ENCODE assay signal across 9 cellular contexts in the genomic region with DNA sequence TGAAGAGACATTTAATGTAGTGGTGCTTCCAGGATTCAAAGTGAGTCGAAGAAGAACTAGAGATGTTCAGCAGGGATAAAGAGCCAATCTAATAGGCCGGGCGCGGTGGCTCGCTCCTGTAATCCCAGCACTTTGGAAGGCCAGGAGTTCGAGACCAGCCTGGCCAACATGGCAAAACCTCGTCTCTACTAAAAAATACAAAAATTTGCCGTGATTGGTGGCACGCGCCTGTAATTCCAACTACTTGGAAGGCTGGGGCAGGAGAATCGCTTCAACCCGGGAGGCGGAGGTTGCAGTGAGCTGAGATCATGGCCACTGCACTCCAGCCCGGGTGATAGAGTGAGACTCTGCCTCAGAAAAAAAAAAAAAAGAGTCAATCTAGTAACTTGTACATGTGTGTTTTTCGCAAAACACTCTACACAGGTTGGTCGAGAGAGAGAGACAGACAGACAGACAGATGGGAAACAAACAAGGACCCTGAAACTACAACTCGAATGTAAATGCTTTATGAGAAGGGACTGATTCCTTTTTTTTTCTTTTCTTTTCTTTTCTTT. TPM values are rescaled to one million over a fixed set of nuclear protein-coding genes. Genes with fewer than 3 reads are reported as not detected.
A peak's percentile ranks its signal among the peaks of the same experiment; 100 is the strongest.
DNase-seq lines count a peak whose midpoint lies in the region; ATAC-seq, FAIRE-seq and TF ChIP-seq lines count a peak whose summit lies in the region.
"Had no signal": no experiment of that assay in that cellular context is flagged by ENCODE, and none has a peak within 500 bp of the region (broad histone marks: within the 10 kb centered on the region; RNA-seq: fewer than 3 reads in every experiment).

No MANE protein-coding gene starts in this region.

- H3K79me2 ChIP-seq in K562 (ENCODE audit: control insufficient read depth, insufficient read depth, low read length) = peaks cover 34% of the 10 kb centered on the region

- no peak for FAIRE-seq in K562 (lab: Jason Lieb, UNC)

- intact Hi-C loops in activated naive CD4-positive, alpha-beta T cell treated with anti-CD3 and anti-CD28 coated beads for 36 hours (cut with micrococcal nuclease) = loop anchor here (1.0 to 2.0 kb wide), 4 partner anchors 29 to 198 kb away; partner anchors contain the start of genes ABCF2 and FASTK
- intact Hi-C loops in K562 (cut with micrococcal nuclease) = loop anchor here (1.0 to 2.0 kb wide), 7 partner anchors 10 to 198 kb away; partner anchors contain the start of genes ABCF2 and TMUB1
- intact Hi-C loops in lower lobe of right lung (cut with DNase I) = no loop called here

- TF ChIP-seq CTCF in K562 (IDR thresholded peaks at IDR 0.05 in 2 of 3, conservative IDR thresholded peaks at IDR 0.05 in 1 of 3; ENCODE audit: insufficient read depth in 2 of 3, low read depth in 1 of 3, low read length in 3 of 3) (no peak), lower lobe of right lung (IDR thresholded peaks at IDR 0.05) (no peak), tibial nerve (IDR thresholded peaks at IDR 0.05) (peak in 1 of 5 experiments; percentile 3)

- CTCF ChIA-PET in activated naive CD4-positive, alpha-beta T cell treated with anti-CD3 and anti-CD28 coated beads for 36 hours (lab: Charles Lee) = interaction anchor here (1.4 to 2.7 kb wide), 2 partner anchors 10 kb away, joined by 8 to 12 read pairs; no protein-coding TSS in a partner anchor
- CTCF ChIA-PET in K562 (lab: Yijun Ruan, JAX; ENCODE audit: low intra/inter-chr PET ratio) = interaction anchor here (0.6 to 2.4 kb wide), 6 partner anchors 21 to 144 kb away, joined by 3 to 33 read pairs (median 3); partner anchors contain the start of gene CDK5

- H3K36me3 ChIP-seq in K562 (ENCODE audit: control insufficient read depth, insufficient read depth, low read length) (peaks cover 37% of the 10 kb centered on the region; the same call in 2 of the 3 replicates), lower lobe of right lung (peaks cover 16% of the 10 kb centered on the region), tibial nerve (peaks cover 0 to 34% (median 0%) of the 10 kb centered on the region in 3 donors)

- H3K27me3 ChIP-seq in K562 (ENCODE audit: control insufficient read depth in 2 of 2, insufficient read depth in 2 of 2, low read length in 2 of 2) (no peaks in the 10 kb centered on the region), lower lobe of right lung (ENCODE audit: low read depth) (no peaks in the 10 kb centered on the region), tibial nerve (peaks cover 0 to 4% of the 10 kb centered on the region in 2 donors)

- H4K20me1 ChIP-seq in K562 (replicated peaks; ENCODE audit: control insufficient read depth, insufficient read depth, low read length) = no peaks in the 10 kb centered on the region

- H3K4me3 ChIP-seq in K562 (peak overlapping the region; percentile 58), lower lobe of right lung (peak overlapping the region; percentile 84), tibial nerve (peak overlapping the region; percentile 53 to 82 (median 68))

- peaks cover 5% of the 10 kb centered on the region for H3K36me3 Mint-ChIP-seq in activated naive CD4-positive, alpha-beta T cell treated with anti-CD3 and anti-CD28 coated beads for 36 hours (ENCODE audit: low read depth)

- peak overlapping the region; percentile 64 to 91 for H3K9ac ChIP-seq in K562 (ENCODE audit: insufficient read depth in 1 of 2, low read depth in 2 of 2, low read length in 2 of 2)

- TF ChIP-seq POLR2A in K562 (conservative IDR thresholded peaks at IDR 0.05) (no peak), tibial nerve (IDR thresholded peaks at IDR 0.05) (no peak)

- under 1% methylated on average over 17 of the region's 17 CpGs for WGBS in K562 (ENCODE audit: insufficient coverage, low coverage, missing lambda C conversion rate)
- 47 to 52% methylated on average over 17 of the region's 17 CpGs for WGBS in tibial nerve, 2 donors

- TF ChIP-seq RAD21 in K562 (CRISPR knock-in tag; conservative IDR thresholded peaks at IDR 0.05 in 1 of 2, IDR thresholded peaks at IDR 0.05 in 1 of 2) = no peak

- peaks cover 35 to 55% of the 10 kb centered on the region in 2 experiments for H3K4me1 ChIP-seq in K562 (replicated peaks in 1 of 2; ENCODE audit: control insufficient read depth in 2 of 2, insufficient read depth in 2 of 2, low read length in 2 of 2)
- H3K4me1 ChIP-seq in lower lobe of right lung = peaks cover 19% of the 10 kb centered on the region
- peaks cover 0 to 17% (median 7%) of the 10 kb centered on the region in 4 donors for H3K4me1 ChIP-seq in tibial nerve

- TF ChIP-seq EP300 in K562 (IDR thresholded peaks at IDR 0.05; ENCODE audit: low read length) (no peak), tibial nerve (IDR thresholded peaks at IDR 0.05) (no peak)

- H3K27ac Mint-ChIP-seq in activated naive CD4-positive, alpha-beta T cell treated with anti-CD3 and anti-CD28 coated beads for 36 hours = peak overlapping the region; percentile 90

- peak overlapping the region; percentile 91 for H3K4me3 Mint-ChIP-seq in activated naive CD4-positive, alpha-beta T cell treated with anti-CD3 and anti-CD28 coated beads for 36 hours

- H3K9me3 ChIP-seq in K562 (replicated peaks; ENCODE audit: control insufficient read depth, insufficient read depth, low read depth, low read length) = no peaks in the 10 kb centered on the region
- no peaks in the 10 kb centered on the region for H3K9me3 ChIP-seq in lower lobe of right lung
- H3K9me3 ChIP-seq in tibial nerve = no peaks in the 10 kb centered on the region

- H3K9me3 Mint-ChIP-seq in activated naive CD4-positive, alpha-beta T cell treated with anti-CD3 and anti-CD28 coated beads for 36 hours = no peaks in the 10 kb centered on the region

- no peaks in the 10 kb centered on the region for H3K27me3 Mint-ChIP-seq in activated naive CD4-positive, alpha-beta T cell treated with anti-CD3 and anti-CD28 coated beads for 36 hours (ENCODE audit: low read depth)

- H2AFZ ChIP-seq in K562 (ENCODE audit: low read depth, low read length) = peak overlapping the region; percentile 94

- H3K4me1 Mint-ChIP-seq in activated naive CD4-positive, alpha-beta T cell treated with anti-CD3 and anti-CD28 coated beads for 36 hours (ENCODE audit: low read depth) = peaks cover 20% of the 10 kb centered on the region

- H3K27ac ChIP-seq in K562 (ENCODE audit: extremely low read depth, low read depth, low read length) = peak overlapping the region; percentile 64
- H3K27ac ChIP-seq in lower lobe of right lung = peak overlapping the region; percentile 87
- H3K27ac ChIP-seq in tibial nerve = peak overlapping the region; percentile 75 to 92 (median 78)

- in situ Hi-C loops in K562 (cut with MboI) = no loop called here

- H3K9me1 ChIP-seq in K562 (ENCODE audit: control insufficient read depth, insufficient read depth, low read length) = no peaks in the 10 kb centered on the region

- H3K4me2 ChIP-seq in K562 (ENCODE audit: insufficient read depth, low read length) = peak overlapping the region; percentile 82

- ATAC-seq in K562 (peak; percentile 0; the same call in 1 of the 3 replicates), lower lobe of right lung (no peak), HG02642 (IDR thresholded peaks at IDR 0.05; ENCODE audit: poor library complexity, unreplicated experiment) (no peak)

- POLR2A ChIA-PET in K562 (lab: Yijun Ruan, JAX) = interaction anchor here (0.6 to 14.3 kb wide), 18 partner anchors 11 to 163 kb away, joined by 3 to 146 read pairs (median 4); partner anchors contain the start of gene TMUB1

- no TSS peak for BruUV-seq in K562 (replicated peaks; lab: Mats Ljungman, UMichigan)

- DNase-seq in activated naive CD4-positive, alpha-beta T cell treated with anti-CD3 and anti-CD28 coated beads for 36 hours = no peak
- no peak for DNase-seq in activated naive CD4-positive, alpha-beta T cell treated with Interleukin-2 at 50 U/mL for 16 hours
- DNase-seq in K562 (ENCODE audit: extremely low read depth in 1 of 4, low spot score in 3 of 4) (no peak), lower lobe of right lung (no peak), tibial nerve (ENCODE audit: low spot score in 2 of 2) (no peak), SKM-1 (lab: John Stamatoyannopoulos, UW; ENCODE audit: unreplicated experiment) (no peak), Kasumi-1 (lab: John Stamatoyannopoulos, UW) (no peak)

RNA-seq across cellular contexts. Expression of gene ABCB8, which starts 0.8 kb away (rescaled TPM):
- 10 to 100 TPM; 41.3 to 47.8 TPM for total RNA-seq in activated naive CD4-positive, alpha-beta T cell treated with anti-CD3 and anti-CD28 coated beads for 36 hours
- 193 and 406 TPM in 2 replicates for total RNA-seq in K562 (2011; cell fraction: chromatin; rRNA removed; ENCODE audit: low replicate concordance)
- 266 and 270 TPM in 2 replicates for total RNA-seq in K562 (2011; cell fraction: nucleolus; rRNA removed)
- total RNA-seq in K562 (2011; cell fraction: nucleoplasm; rRNA removed) = 209 and 255 TPM in 2 replicates
- total RNA-seq in K562 (2014; rRNA removed) (63.5 and 79.1 TPM in 2 replicates), K562 (2014; rRNA removed; fragmentation: Illumina TruSeq; extraction: Trizol) (16.9 and 21.9 TPM in 2 replicates), K562 (2015; rRNA removed; fragmentation: Illumina TruSeq; extraction: Trizol) (36.3 and 38.0 TPM in 2 replicates), K562 (2021) (106 and 109 TPM in 2 replicates), lower lobe of right lung (42.4 TPM), tibial nerve (10 to 100 TPM; 21.0 to 49.0 (median 31.6) TPM)
- polyA plus RNA-seq in K562 (2011; rRNA removed) (27.0 and 42.2 TPM in 2 replicates), K562 (2014; fragmentation: Illumina TruSeq; extraction: Trizol) (61.4 and 89.2 TPM in 2 replicates), K562 (2014; fragmentation: Nextera tagmentation; extraction: Ambion mirVana) (1 to 10 TPM; 7.6 to 9.2 TPM), K562 (2014; rRNA removed) (73.6 and 81.3 TPM in 2 replicates)
- 44.7 and 109 TPM in 2 replicates for polyA plus RNA-seq in K562 (2011; cell fraction: cytosol; rRNA removed)
- polyA plus RNA-seq in K562 (2011; cell fraction: nucleus; rRNA removed) = 87.0 and 201 TPM in 2 replicates
- 64.3 and 65.5 TPM in 2 replicates for polyA plus RNA-seq in K562 (2012)
- polyA minus RNA-seq in K562 (2011; rRNA and poly(A)+ RNA removed) = 23.8 and 38.7 TPM in 2 replicates
- polyA minus RNA-seq in K562 (2011; cell fraction: cytosol; rRNA and poly(A)+ RNA removed) = 44.9 and 63.6 TPM in 2 replicates
- polyA minus RNA-seq in K562 (2011; cell fraction: nucleus; rRNA and poly(A)+ RNA removed) = 54.3 and 64.6 TPM in 2 replicates

RNA-seq across cellular contexts. Expression of gene ATG9B, which starts 4.7 kb away (rescaled TPM):
- total RNA-seq in activated naive CD4-positive, alpha-beta T cell treated with anti-CD3 and anti-CD28 coated beads for 36 hours = 1 to 10 TPM; 2.8 to 4.0 TPM
- 3.9 and 10.1 TPM in 2 replicates for total RNA-seq in K562 (2011; cell fraction: chromatin; rRNA removed; ENCODE audit: low replicate concordance)
- total RNA-seq in K562 (2011; cell fraction: nucleolus; rRNA removed) = 5.8 and 7.7 TPM in 2 replicates
- 4.8 and 12.4 TPM in 2 replicates for total RNA-seq in K562 (2011; cell fraction: nucleoplasm; rRNA removed)
- 2.0 and 2.1 TPM in 2 replicates for total RNA-seq in K562 (2014; rRNA removed)
- 0.64 and 1.2 TPM in 2 replicates for total RNA-seq in K562 (2014; rRNA removed; fragmentation: Illumina TruSeq; extraction: Trizol)
- 0.29 and 0.90 TPM in 2 replicates for total RNA-seq in K562 (2015; rRNA removed; fragmentation: Illumina TruSeq; extraction: Trizol)
- 2.2 and 4.7 TPM in 2 replicates for total RNA-seq in K562 (2021)
- polyA plus RNA-seq in K562 (2011; rRNA removed) = 1.3 and 1.7 TPM in 2 replicates
- 1.2 and 1.7 TPM in 2 replicates for polyA plus RNA-seq in K562 (2011; cell fraction: cytosol; rRNA removed)
- 5.9 and 13.7 TPM in 2 replicates for polyA plus RNA-seq in K562 (2011; cell fraction: nucleus; rRNA removed)
- polyA plus RNA-seq in K562 (2012) = 6.6 and 7.2 TPM in 2 replicates
- polyA plus RNA-seq in K562 (2014; fragmentation: Illumina TruSeq; extraction: Trizol) = 0.92 and 1.4 TPM in 2 replicates
- 1 to 10 TPM; 5.0 to 6.9 TPM for polyA plus RNA-seq in K562 (2014; fragmentation: Nextera tagmentation; extraction: Ambion mirVana)
- polyA plus RNA-seq in K562 (2014; rRNA removed) = 2.7 and 8.0 TPM in 2 replicates
- polyA minus RNA-seq in K562 (2011; rRNA and poly(A)+ RNA removed) = 0.27 and 0.63 TPM in 2 replicates
- not detected in 2 replicates for polyA minus RNA-seq in K562 (2011; cell fraction: cytosol; rRNA and poly(A)+ RNA removed)
- 1.00 and 2.6 TPM in 2 replicates for polyA minus RNA-seq in K562 (2011; cell fraction: nucleus; rRNA and poly(A)+ RNA removed)
- total RNA-seq in lower lobe of right lung = 0.38 TPM
- not detected for total RNA-seq in tibial nerve

RNA-seq across cellular contexts. Expression of gene ASIC3, which starts 19.3 kb away (rescaled TPM):
- 1 to 10 TPM; 6.8 to 7.9 TPM for total RNA-seq in activated naive CD4-positive, alpha-beta T cell treated with anti-CD3 and anti-CD28 coated beads for 36 hours
- total RNA-seq in K562 (2011; cell fraction: chromatin; rRNA removed; ENCODE audit: low replicate concordance) = 11.1 and 29.9 TPM in 2 replicates
- 11.7 and 12.1 TPM in 2 replicates for total RNA-seq in K562 (2011; cell fraction: nucleolus; rRNA removed)
- total RNA-seq in K562 (2011; cell fraction: nucleoplasm; rRNA removed) = 11.4 and 19.2 TPM in 2 replicates
- total RNA-seq in K562 (2014; rRNA removed) (0.32 and 1.5 TPM in 2 replicates), K562 (2014; rRNA removed; fragmentation: Illumina TruSeq; extraction: Trizol) (0.32 and 0.40 TPM in 2 replicates), K562 (2015; rRNA removed; fragmentation: Illumina TruSeq; extraction: Trizol) (0.87 and 0.98 TPM in 2 replicates), K562 (2021) (2.9 and 3.2 TPM in 2 replicates), lower lobe of right lung (3.7 TPM), tibial nerve (1 to 10 TPM; 1.7 to 6.0 (median 4.0) TPM)
- polyA plus RNA-seq in K562 (2011; rRNA removed) (1.3 and 2.7 TPM in 2 replicates), K562 (2014; fragmentation: Illumina TruSeq; extraction: Trizol) (2.4 and 2.7 TPM in 2 replicates), K562 (2014; fragmentation: Nextera tagmentation; extraction: Ambion mirVana) (under 1 TPM; 0.11 to 0.44 TPM), K562 (2014; rRNA removed) (3.3 and 5.0 TPM in 2 replicates)
- 2.1 and 3.3 TPM in 2 replicates for polyA plus RNA-seq in K562 (2011; cell fraction: cytosol; rRNA removed)
- polyA plus RNA-seq in K562 (2011; cell fraction: nucleus; rRNA removed) = 18.1 and 42.9 TPM in 2 replicates
- polyA plus RNA-seq in K562 (2012) = 5.5 and 18.9 TPM in 2 replicates
- not detected in 2 replicates for polyA minus RNA-seq in K562 (2011; rRNA and poly(A)+ RNA removed)
- 0.64 and 1.5 TPM in 2 replicates for polyA minus RNA-seq in K562 (2011; cell fraction: cytosol; rRNA and poly(A)+ RNA removed)
- 2.7 and 3.0 TPM in 2 replicates for polyA minus RNA-seq in K562 (2011; cell fraction: nucleus; rRNA and poly(A)+ RNA removed)
- total RNA-seq: G401 had no signal

RNA-seq across cellular contexts. Expression of gene CDK5, which starts 28.7 kb away (rescaled TPM):
- total RNA-seq in activated naive CD4-positive, alpha-beta T cell treated with anti-CD3 and anti-CD28 coated beads for 36 hours = 10 to 100 TPM in 1 of 2 experiments, 1 to 10 TPM in 1; 10.0 to 10.1 TPM
- 19.7 and 25.7 TPM in 2 replicates for total RNA-seq in K562 (2011; cell fraction: chromatin; rRNA removed; ENCODE audit: low replicate concordance)
- 30.0 and 32.9 TPM in 2 replicates for total RNA-seq in K562 (2011; cell fraction: nucleolus; rRNA removed)
- 23.7 and 24.5 TPM in 2 replicates for total RNA-seq in K562 (2011; cell fraction: nucleoplasm; rRNA removed)
- total RNA-seq in K562 (2014; rRNA removed) (38.0 and 53.5 TPM in 2 replicates), K562 (2014; rRNA removed; fragmentation: Illumina TruSeq; extraction: Trizol) (11.8 and 20.3 TPM in 2 replicates), K562 (2015; rRNA removed; fragmentation: Illumina TruSeq; extraction: Trizol) (32.2 and 35.8 TPM in 2 replicates), K562 (2021) (25.0 and 25.3 TPM in 2 replicates), lower lobe of right lung (13.7 TPM), tibial nerve (10 to 100 TPM in 1 of 4 donors, 1 to 10 TPM in 3; 3.6 to 13.1 (median 7.1) TPM)
- polyA plus RNA-seq in K562 (2011; rRNA removed) (27.5 and 28.6 TPM in 2 replicates), K562 (2014; fragmentation: Illumina TruSeq; extraction: Trizol) (29.0 and 34.3 TPM in 2 replicates), K562 (2014; fragmentation: Nextera tagmentation; extraction: Ambion mirVana) (10 to 100 TPM in 1 of 2 experiments, 1 to 10 TPM in 1; 3.2 to 18.1 TPM), K562 (2014; rRNA removed) (25.6 and 28.4 TPM in 2 replicates)
- 47.3 and 82.3 TPM in 2 replicates for polyA plus RNA-seq in K562 (2011; cell fraction: cytosol; rRNA removed)
- polyA plus RNA-seq in K562 (2011; cell fraction: nucleus; rRNA removed) = 35.2 and 43.5 TPM in 2 replicates
- 36.0 and 38.1 TPM in 2 replicates for polyA plus RNA-seq in K562 (2012)
- 25.6 and 37.1 TPM in 2 replicates for polyA minus RNA-seq in K562 (2011; rRNA and poly(A)+ RNA removed)
- 13.6 and 28.1 TPM in 2 replicates for polyA minus RNA-seq in K562 (2011; cell fraction: cytosol; rRNA and poly(A)+ RNA removed)
- polyA minus RNA-seq in K562 (2011; cell fraction: nucleus; rRNA and poly(A)+ RNA removed) = 15.5 and 21.0 TPM in 2 replicates

RNA-seq across cellular contexts. Expression of gene SLC4A2, which starts 30.4 kb away (rescaled TPM):
- 10 to 100 TPM; 25.6 to 29.7 TPM for total RNA-seq in activated naive CD4-positive, alpha-beta T cell treated with anti-CD3 and anti-CD28 coated beads for 36 hours
- 230 and 845 TPM in 2 replicates for total RNA-seq in K562 (2011; cell fraction: chromatin; rRNA removed; ENCODE audit: low replicate concordance)
- 746 and 756 TPM in 2 replicates for total RNA-seq in K562 (2011; cell fraction: nucleolus; rRNA removed)
- 367 and 388 TPM in 2 replicates for total RNA-seq in K562 (2011; cell fraction: nucleoplasm; rRNA removed)
- total RNA-seq in K562 (2014; rRNA removed) = 360 and 417 TPM in 2 replicates
- 32.6 and 55.0 TPM in 2 replicates for total RNA-seq in K562 (2014; rRNA removed; fragmentation: Illumina TruSeq; extraction: Trizol)
- 130 and 132 TPM in 2 replicates for total RNA-seq in K562 (2015; rRNA removed; fragmentation: Illumina TruSeq; extraction: Trizol)
- total RNA-seq in K562 (2021) = 363 and 375 TPM in 2 replicates
- 69.2 and 85.2 TPM in 2 replicates for polyA plus RNA-seq in K562 (2011; rRNA removed)
- 68.0 and 147 TPM in 2 replicates for polyA plus RNA-seq in K562 (2011; cell fraction: cytosol; rRNA removed)
- 438 and 829 TPM in 2 replicates for polyA plus RNA-seq in K562 (2011; cell fraction: nucleus; rRNA removed)
- 243 and 347 TPM in 2 replicates for polyA plus RNA-seq in K562 (2012)
- 166 and 212 TPM in 2 replicates for polyA plus RNA-seq in K562 (2014; fragmentation: Illumina TruSeq; extraction: Trizol)
- 10 to 100 TPM; 11.4 to 28.8 TPM for polyA plus RNA-seq in K562 (2014; fragmentation: Nextera tagmentation; extraction: Ambion mirVana)
- 306 and 316 TPM in 2 replicates for polyA plus RNA-seq in K562 (2014; rRNA removed)
- 29.9 and 60.1 TPM in 2 replicates for polyA minus RNA-seq in K562 (2011; rRNA and poly(A)+ RNA removed)
- 79.9 and 106 TPM in 2 replicates for polyA minus RNA-seq in K562 (2011; cell fraction: cytosol; rRNA and poly(A)+ RNA removed)
- polyA minus RNA-seq in K562 (2011; cell fraction: nucleus; rRNA and poly(A)+ RNA removed) = 138 and 143 TPM in 2 replicates
- 182 TPM for total RNA-seq in lower lobe of right lung
- 100 to 1,000 TPM in 1 of 4 donors, 10 to 100 TPM in 3; 74.3 to 111 (median 91.4) TPM for total RNA-seq in tibial nerve
